8 cellular contexts compared by ENCODE assay signal in the genomic region with DNA sequence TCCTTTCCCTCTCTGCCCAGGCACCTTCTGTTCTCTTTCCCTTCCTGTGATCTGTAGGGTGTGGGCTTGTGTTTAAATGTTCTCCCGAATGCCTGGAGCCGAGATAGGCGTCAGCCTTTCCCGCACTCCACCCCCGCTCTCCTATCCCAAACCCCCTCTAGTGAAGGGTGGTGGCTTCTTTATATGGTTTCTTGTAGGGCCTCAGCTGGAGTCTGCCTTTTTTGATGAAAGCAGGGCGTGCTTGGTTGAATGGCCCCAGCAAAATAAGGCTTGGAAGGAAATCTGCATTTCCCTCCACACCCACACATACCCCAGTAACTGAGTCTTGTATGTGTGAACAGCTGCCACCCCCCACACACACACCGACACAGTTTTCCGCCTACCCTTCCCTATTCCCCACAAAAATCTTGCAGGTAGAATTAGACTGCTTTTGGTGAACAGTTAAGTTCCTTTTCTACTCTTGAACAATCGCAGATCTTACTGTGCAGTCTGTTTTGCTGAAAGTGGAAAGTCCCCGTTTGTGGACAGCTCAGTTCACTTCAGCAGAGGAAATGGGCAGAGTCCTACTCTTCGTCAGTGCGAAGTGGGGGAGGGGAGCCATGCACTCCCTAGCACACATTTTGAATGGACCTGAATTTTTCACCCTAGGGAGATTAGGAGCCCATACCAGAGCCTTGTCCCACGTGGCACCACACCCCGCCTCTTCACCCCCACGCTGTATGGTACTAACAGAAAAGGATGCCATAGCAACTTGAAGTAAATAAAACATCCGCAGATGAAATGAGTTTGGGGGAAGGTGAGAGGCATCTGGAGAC. TPM values are rescaled to one million over a fixed set of nuclear protein-coding genes. Genes with fewer than 3 reads are reported as not detected.
DNase-seq lines count a peak whose midpoint lies in the region; ATAC-seq and TF ChIP-seq lines count a peak whose summit lies in the region.

No MANE protein-coding gene starts in this region.

- H3K36me3 Mint-ChIP-seq in activated T-cell treated with anti-CD3 and anti-CD28 coated beads, Interleukin-2, amount 50 U/mL, for 24 hours (ENCODE audit: low read depth) = peaks cover 64% of the 10 kb centered on the region
- peaks cover 53% of the 10 kb centered on the region for H3K36me3 Mint-ChIP-seq in stimulated activated naive CD8-positive, alpha-beta T cell treated with anti-CD3 and anti-CD28 coated beads, Interleukin-15, Interleukin-2, amounts not matched to agents 100 ng/mL and 50 ng/mL, for 24 hours (ENCODE audit: low read depth)

- TF ChIP-seq EP300 in neural cell (conservative IDR thresholded peaks at IDR 0.05; ENCODE audit: poor library complexity, severe bottlenecking) = no peak

- peak overlapping the region; percentile 99 for H3K27ac Mint-ChIP-seq in activated T-cell treated with anti-CD3 and anti-CD28 coated beads, Interleukin-2, amount 50 U/mL, for 24 hours
- H3K27ac Mint-ChIP-seq in stimulated activated naive CD8-positive, alpha-beta T cell treated with anti-CD3 and anti-CD28 coated beads, Interleukin-15, Interleukin-2, amounts not matched to agents 100 ng/mL and 50 ng/mL, for 24 hours = peak overlapping the region; percentile 100

- H3K27ac ChIP-seq in DOHH2 (ENCODE audit: low read depth, low read length) = peak overlapping the region; percentile 79
- peak overlapping the region; percentile 72 for H3K27ac ChIP-seq in OCI-LY7 (ENCODE audit: low read depth, low read length, poor library complexity, severe bottlenecking)
- H3K27ac ChIP-seq in neural cell (ENCODE audit: low read length) = peak overlapping the region; percentile 72

- H2AFZ ChIP-seq in OCI-LY7 (ENCODE audit: low read length) = no peak overlapping the region
- H2AFZ ChIP-seq in neural cell (ENCODE audit: low read depth, low read length) = no peak overlapping the region

- CTCF ChIA-PET in OCI-LY7 (lab: Charles Lee; ENCODE audit: unreplicated experiment) = no interaction called here

- peaks cover 53% of the 10 kb centered on the region for H3K4me1 Mint-ChIP-seq in activated T-cell treated with anti-CD3 and anti-CD28 coated beads, Interleukin-2, amount 50 U/mL, for 24 hours (ENCODE audit: low read depth)
- peaks cover 53% of the 10 kb centered on the region for H3K4me1 Mint-ChIP-seq in stimulated activated naive CD8-positive, alpha-beta T cell treated with anti-CD3 and anti-CD28 coated beads, Interleukin-15, Interleukin-2, amounts not matched to agents 100 ng/mL and 50 ng/mL, for 24 hours (ENCODE audit: low read depth)

- H3K4me3 Mint-ChIP-seq in activated T-cell treated with anti-CD3 and anti-CD28 coated beads, Interleukin-2, amount 50 U/mL, for 24 hours = peak overlapping the region; percentile 100
- peak overlapping the region; percentile 99 for H3K4me3 Mint-ChIP-seq in stimulated activated naive CD8-positive, alpha-beta T cell treated with anti-CD3 and anti-CD28 coated beads, Interleukin-15, Interleukin-2, amounts not matched to agents 100 ng/mL and 50 ng/mL, for 24 hours

- H3K9me2 ChIP-seq in DOHH2 (replicated peaks; ENCODE audit: control insufficient read depth, low read length) (no peaks in the 10 kb centered on the region), OCI-LY7 (ENCODE audit: insufficient read depth, low read length) (no peaks in the 10 kb centered on the region), neural cell (ENCODE audit: insufficient read depth, low read length) (no peaks in the 10 kb centered on the region)

- no peaks in the 10 kb centered on the region for H3K9me3 ChIP-seq in DOHH2 (ENCODE audit: control insufficient read depth, insufficient read depth, low read length)
- no peaks in the 10 kb centered on the region for H3K9me3 ChIP-seq in OCI-LY7 (ENCODE audit: low read length)
- no peaks in the 10 kb centered on the region for H3K9me3 ChIP-seq in neural cell (ENCODE audit: low read length)

- H3K9ac ChIP-seq in neural cell (ENCODE audit: low read length) = peak overlapping the region; percentile 70

- POLR2A ChIA-PET in OCI-LY7 (lab: Charles Lee) = interaction anchor here (0.5 to 1.4 kb wide), 3 partner anchors 13 to 230 kb away, joined by 3 to 6 read pairs (median 6); no protein-coding TSS in a partner anchor

- H3K4me2 ChIP-seq in DOHH2 (ENCODE audit: low read length) = peak overlapping the region; percentile 77
- peak overlapping the region; percentile 91 for H3K4me2 ChIP-seq in OCI-LY7 (ENCODE audit: low read length)
- peak overlapping the region; percentile 98 for H3K4me2 ChIP-seq in neural cell (ENCODE audit: low read length)

- DNase-seq in OCI-LY7 (ENCODE audit: low spot score) (peak; percentile 70), fibroblast of gingiva (ENCODE audit: low read depth) (peak; percentile 79)
- DNase-seq in activated T-cell treated with anti-CD3 and anti-CD28 coated beads, Interleukin-2, amount 50 U/mL, for 24 hours = peak; percentile 81

- peaks cover 13% of the 10 kb centered on the region for H4K20me1 ChIP-seq in DOHH2 (ENCODE audit: control insufficient read depth, insufficient read depth, low read depth, low read length)
- H4K20me1 ChIP-seq in OCI-LY7 (ENCODE audit: insufficient read depth, low read length) = peaks cover 23% of the 10 kb centered on the region; the same call in 1 of the 2 replicates
- no peaks in the 10 kb centered on the region for H4K20me1 ChIP-seq in neural cell (ENCODE audit: insufficient read depth)

- no peak for TF ChIP-seq CTCF in DOHH2 (IDR thresholded peaks at IDR 0.05; ENCODE audit: low read depth, low read length, poor library complexity, severe bottlenecking)
- TF ChIP-seq CTCF in OCI-LY7 (conservative IDR thresholded peaks at IDR 0.05; ENCODE audit: low read length) = no peak
- no peak for TF ChIP-seq CTCF in neural cell (IDR thresholded peaks at IDR 0.05; ENCODE audit: poor library complexity, severe bottlenecking)

- H3K4me3 ChIP-seq in DOHH2 (ENCODE audit: low read length) (peak overlapping the region; percentile 97), OCI-LY7 (ENCODE audit: low read depth, low read length, poor library complexity, severe bottlenecking) (peak overlapping the region; percentile 80), neural cell (ENCODE audit: low read length) (peak overlapping the region; percentile 69)

- TF ChIP-seq RAD21 in neural cell (conservative IDR thresholded peaks at IDR 0.05) = no peak

- no TSS peak for BruUV-seq in OCI-LY7 (replicated peaks; lab: Mats Ljungman, UMichigan)

- intact Hi-C loops in OCI-LY7 (cut with micrococcal nuclease; ENCODE audit: unreplicated experiment) = loop anchor here (2.0 to 5.0 kb wide), 2 partner anchors 28 to 158 kb away; no protein-coding TSS in a partner anchor

- peaks cover 25% of the 10 kb centered on the region for H3F3A ChIP-seq in DOHH2 (ENCODE audit: control insufficient read depth, insufficient read depth)
- H3F3A ChIP-seq in neural cell (ENCODE audit: insufficient read depth, low read length, poor library complexity, severe bottlenecking) = peaks cover 4% of the 10 kb centered on the region

- H3K79me2 ChIP-seq in DOHH2 (ENCODE audit: control insufficient read depth, low read length) (peaks cover 51% of the 10 kb centered on the region), OCI-LY7 (ENCODE audit: insufficient read depth, low read depth, low read length) (peaks cover 45% of the 10 kb centered on the region), neural cell (replicated peaks; ENCODE audit: insufficient read depth, low read length) (peaks cover 38% of the 10 kb centered on the region)

- H3K27me3 Mint-ChIP-seq in activated T-cell treated with anti-CD3 and anti-CD28 coated beads, Interleukin-2, amount 50 U/mL, for 24 hours = no peaks in the 10 kb centered on the region
- H3K27me3 Mint-ChIP-seq in stimulated activated naive CD8-positive, alpha-beta T cell treated with anti-CD3 and anti-CD28 coated beads, Interleukin-15, Interleukin-2, amounts not matched to agents 100 ng/mL and 50 ng/mL, for 24 hours = no peaks in the 10 kb centered on the region

- ATAC-seq in HG03095 (IDR thresholded peaks at IDR 0.05; ENCODE audit: unreplicated experiment) (peak; percentile 27), GM19467 (IDR thresholded peaks at IDR 0.05; ENCODE audit: unreplicated experiment) (no peak)

- H3K9me3 Mint-ChIP-seq in activated T-cell treated with anti-CD3 and anti-CD28 coated beads, Interleukin-2, amount 50 U/mL, for 24 hours = no peaks in the 10 kb centered on the region
- no peaks in the 10 kb centered on the region for H3K9me3 Mint-ChIP-seq in stimulated activated naive CD8-positive, alpha-beta T cell treated with anti-CD3 and anti-CD28 coated beads, Interleukin-15, Interleukin-2, amounts not matched to agents 100 ng/mL and 50 ng/mL, for 24 hours

- H3K4me1 ChIP-seq in DOHH2 (ENCODE audit: control insufficient read depth, low read length) (peaks cover 34% of the 10 kb centered on the region), OCI-LY7 (ENCODE audit: insufficient read depth, low read length, poor library complexity, severe bottlenecking) (peaks cover 32% of the 10 kb centered on the region)

- no peaks in the 10 kb centered on the region for H3K27me3 ChIP-seq in DOHH2 (ENCODE audit: control insufficient read depth, low read length)
- no peaks in the 10 kb centered on the region for H3K27me3 ChIP-seq in neural cell (ENCODE audit: insufficient read depth, low read depth, low read length)

- H3K36me3 ChIP-seq in DOHH2 (ENCODE audit: control insufficient read depth, low read length) (peaks cover 58% of the 10 kb centered on the region), OCI-LY7 (ENCODE audit: insufficient read depth, low read length) (peaks cover 54% of the 10 kb centered on the region), neural cell (ENCODE audit: insufficient read depth, low read length) (peaks cover 8% of the 10 kb centered on the region)

TF ChIP-seq in neural cell, 6 proteins besides CTCF, POLR2A, EP300 and RAD21 (continues in another document):
- peak; percentile 79 for TF ChIP-seq MXI1 (conservative IDR thresholded peaks at IDR 0.05; ENCODE audit: poor library complexity, severe bottlenecking)
- no peak for TF ChIP-seq TAF1 (IDR thresholded peaks at IDR 0.05; ENCODE audit: low read depth)

RNA-seq across cellular contexts. Expression of a gene that starts 25.5 kb away (rescaled TPM):
- total RNA-seq in OCI-LY7 (2014; rRNA removed; shearing (Covaris generic)) = 379 and 397 TPM in 2 replicates
- 280 and 373 TPM in 2 replicates for total RNA-seq in OCI-LY7 (2022)
- polyA plus RNA-seq in neural cell = 47.3 and 59.1 TPM in 2 replicates
- 60.9 and 68.9 TPM in 2 replicates for polyA minus RNA-seq in neural cell

RNA-seq across cellular contexts. Expression of a gene that starts 48.3 kb away (rescaled TPM):
- total RNA-seq in OCI-LY7 (2014; rRNA removed; shearing (Covaris generic)) = 101 and 136 TPM in 2 replicates
- 119 and 136 TPM in 2 replicates for total RNA-seq in OCI-LY7 (2022)
- 93.5 and 111 TPM in 2 replicates for polyA plus RNA-seq in neural cell
- polyA minus RNA-seq in neural cell = 48.3 and 59.2 TPM in 2 replicates
